Comparison of ENCODE assay signal across 7 cellular contexts in the genomic region with DNA sequence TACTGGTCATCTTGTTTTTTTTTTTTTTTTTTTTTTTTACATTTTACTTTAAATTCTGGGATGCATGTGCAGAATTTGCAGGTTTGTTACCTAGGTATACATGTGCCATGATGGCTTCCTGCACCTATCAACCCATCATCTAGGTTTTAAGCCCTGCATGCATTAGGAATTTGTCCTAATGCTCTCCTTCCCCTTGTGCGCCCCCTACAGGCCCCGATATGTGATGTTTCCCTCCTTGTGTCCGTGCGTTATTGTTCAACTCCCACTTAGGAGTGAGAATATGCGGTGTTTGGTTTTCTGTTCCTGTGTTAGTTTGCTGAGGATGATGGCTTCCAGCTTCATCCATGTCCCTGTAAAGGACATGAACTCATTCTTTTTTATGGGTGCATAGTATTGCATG.
DNase-seq lines count a peak whose midpoint lies in the region; ATAC-seq, FAIRE-seq and TF ChIP-seq lines count a peak whose summit lies in the region.
"Not testable (repeated sequence)": the region's sequence is repeated elsewhere in the genome, so short reads cannot be mapped to it uniquely, and the experiment has no call there.

No MANE protein-coding gene starts in this region.

- not testable (repeated sequence) for H3K23ac ChIP-seq in H1 (ENCODE audit: insufficient read length)

- H3K36me3 ChIP-seq in KMS-11 (ENCODE audit: insufficient read depth); OCI-LY7 (ENCODE audit: insufficient read depth, low read length); H1 (ENCODE audit: control insufficient read depth in 2 of 4, insufficient read depth in 4 of 4, low read length in 3 of 4): not testable (repeated sequence)

- H3K27me3 Mint-ChIP-seq in WTC11 (ENCODE audit: low read depth) = peaks cover 18% of the 10 kb centered on the region; the same call in 1 of the 2 replicates

- not testable (repeated sequence) for H2AK5ac ChIP-seq in H1 (ENCODE audit: low read depth, low read length)

- H3K23me2 ChIP-seq in H1 (ENCODE audit: low read depth, low read length) = not testable (repeated sequence)

- intact Hi-C loops in OCI-LY7 (cut with micrococcal nuclease; ENCODE audit: unreplicated experiment) = not testable (repeated sequence)

- H3K27ac ChIP-seq in C4-2B; KMS-11; OCI-LY7 (ENCODE audit: low read depth, low read length, poor library complexity, severe bottlenecking); H1 (ENCODE audit: low read depth, low read length): not testable (repeated sequence)

- peaks cover 10% of the 10 kb centered on the region for H3K4me1 Mint-ChIP-seq in WTC11

- H3K9ac ChIP-seq in KMS-11; H1 (replicated peaks in 1 of 4; ENCODE audit: extremely low read depth in 1 of 4, low read depth in 3 of 4, low read length in 3 of 4): not testable (repeated sequence)

- H3K36me3 Mint-ChIP-seq in WTC11 = not testable (repeated sequence)

- not testable (repeated sequence) for H2BK12ac ChIP-seq in H1 (ENCODE audit: low read depth, low read length)

- H3K27me3 ChIP-seq in KMS-11 (ENCODE audit: insufficient read depth, low read depth); H1 (replicated peaks in 1 of 4; ENCODE audit: control insufficient read depth in 3 of 4, extremely low read depth in 1 of 4, insufficient read depth in 3 of 4, low read length in 3 of 4): not testable (repeated sequence)

- peak; percentile 91 for ATAC-seq in WTC11

- H3K4ac ChIP-seq in H1 (replicated peaks; ENCODE audit: insufficient read length, low read depth, low read length) = not testable (repeated sequence)

- TF ChIP-seq POLR2A in H1 (IDR thresholded peaks at IDR 0.05; ENCODE audit: control extremely low read depth in 1 of 2, low read depth in 2 of 2, low read length in 2 of 2) = not testable (repeated sequence)

- H3K9me3 Mint-ChIP-seq in WTC11 = peaks cover 12% of the 10 kb centered on the region

- H3K14ac ChIP-seq in H1 (ENCODE audit: insufficient read length) = not testable (repeated sequence)

- not testable (repeated sequence) for TF ChIP-seq EP300 in H1 (IDR thresholded peaks at IDR 0.05; ENCODE audit: borderline replicate concordance in 1 of 2, low read depth in 2 of 2, low read length in 2 of 2)

- TF ChIP-seq CTCF in C4-2B (conservative IDR thresholded peaks at IDR 0.05) (peak; percentile 52), GM12873 (IDR thresholded peaks at IDR 0.05; ENCODE audit: insufficient read depth, low read depth, low read length, missing control alignments) (peak; percentile 40), KMS-11 (conservative IDR thresholded peaks at IDR 0.05; ENCODE audit: low read depth, low read length) (peak; percentile 51; the same call in 1 of the 2 replicates), OCI-LY7 (conservative IDR thresholded peaks at IDR 0.05; ENCODE audit: low read length) (peak; percentile 61), WTC11 (IDR thresholded peaks at IDR 0.05) (peak; percentile 80), H1 (IDR thresholded peaks at IDR 0.05; ENCODE audit: control extremely low read depth in 1 of 3, insufficient read depth in 1 of 3, low read depth in 1 of 3, low read length in 3 of 3) (peak; percentile 42 to 75 (median 70))

- H4K20me1 ChIP-seq in KMS-11 (ENCODE audit: insufficient read depth); OCI-LY7 (ENCODE audit: insufficient read depth, low read length); H1 (replicated peaks in 1 of 2; ENCODE audit: control insufficient read depth in 1 of 2, insufficient read depth in 2 of 2, low read length in 2 of 2): not testable (repeated sequence)

- not testable (repeated sequence) for BruUV-seq in OCI-LY7 (replicated peaks; lab: Mats Ljungman, UMichigan)

- not testable (repeated sequence) for H2BK120ac ChIP-seq in H1 (replicated peaks; ENCODE audit: low read depth, low read length)

- not testable (repeated sequence) for H2BK20ac ChIP-seq in H1 (ENCODE audit: low read length)

- H4K5ac ChIP-seq in H1 (ENCODE audit: insufficient read length, low read depth, low read length) = not testable (repeated sequence)

- 27% methylated on average over 5 of the region's 5 CpGs; no CpG with 5 or more reads in 1 of the 2 experiments for WGBS in H1 (ENCODE audit: extremely low coverage in 1 of 2, insufficient coverage in 1 of 2, insufficient read length in 1 of 2, insufficient replicate concordance in 2 of 2, low coverage in 1 of 2, low lambda C conversion rate in 2 of 2, missing lambda C conversion rate in 1 of 2), 2 experiments

- not testable (repeated sequence) for H3K56ac ChIP-seq in H1 (replicated peaks; ENCODE audit: insufficient read length, low read depth, low read length)

- H4K8ac ChIP-seq in H1 (ENCODE audit: extremely low read depth, insufficient read depth, low read length) = not testable (repeated sequence)

- not testable (repeated sequence) for H3K27ac Mint-ChIP-seq in WTC11

- H3K79me2 ChIP-seq in KMS-11 (ENCODE audit: insufficient read depth, low read depth); OCI-LY7 (ENCODE audit: insufficient read depth, low read depth, low read length); H1 (ENCODE audit: control insufficient read depth in 1 of 2, insufficient read depth in 2 of 2, low read length in 2 of 2): not testable (repeated sequence)

- POLR2A ChIA-PET in OCI-LY7 (lab: Charles Lee); WTC11 (lab: Charles Lee): not testable (repeated sequence)
- POLR2A ChIA-PET in H1 (lab: Charles Lee; ENCODE audit: partially characterized antibody) = interaction anchor here (0.6 kb wide), 1 partner anchor 25 kb away, joined by 3 read pairs; no protein-coding TSS in a partner anchor

- DNase-seq in OCI-LY7 (ENCODE audit: low spot score) = not testable (repeated sequence)
- DNase-seq in WTC11 (ENCODE audit: low spot score) = peak; percentile 76
- DNase-seq in H1 (ENCODE audit: low read depth in 1 of 2, low spot score in 2 of 2) = peak in 1 of 2 experiments; percentile 77
- DNase-seq in left kidney (ENCODE audit: low read depth, low spot score) = peak; percentile 5

- not testable (repeated sequence) for H2BK5ac ChIP-seq in H1 (ENCODE audit: low read depth, low read length)

- not testable (repeated sequence) for H3K4me1 ChIP-seq in KMS-11 (ENCODE audit: low read depth, poor library complexity, severe bottlenecking); OCI-LY7 (ENCODE audit: insufficient read depth, low read length, poor library complexity, severe bottlenecking); H1 (replicated peaks in 1 of 4; ENCODE audit: control insufficient read depth in 3 of 4, insufficient read depth in 4 of 4, low read length in 3 of 4)

- not testable (repeated sequence) for H2AFZ ChIP-seq in KMS-11 (ENCODE audit: low read depth); OCI-LY7 (ENCODE audit: low read length)
- peak overlapping the region; percentile 97 for H2AFZ ChIP-seq in H1 (ENCODE audit: low read length)

- not testable (repeated sequence) for H3K9me3 ChIP-seq in OCI-LY7 (ENCODE audit: low read length); H1 (ENCODE audit: insufficient read depth in 2 of 2, low read depth in 1 of 2, low read length in 1 of 2)

- H3K79me1 ChIP-seq in H1 (ENCODE audit: low read depth, low read length) = not testable (repeated sequence)

- not testable (repeated sequence) for H3K4me3 ChIP-seq in KMS-11 (IDR thresholded peaks at IDR 0.05; ENCODE audit: insufficient read depth, low read depth, low read length); OCI-LY7 (ENCODE audit: low read depth, low read length, poor library complexity, severe bottlenecking); H1 (ENCODE audit: extremely low read depth in 1 of 4, insufficient read depth in 2 of 4, low read depth in 3 of 4, low read length in 4 of 4)

- TF ChIP-seq RAD21 in H1 (IDR thresholded peaks at IDR 0.05 in 1 of 2, conservative IDR thresholded peaks at IDR 0.05 in 1 of 2; ENCODE audit: low read depth in 2 of 2, low read length in 2 of 2) = peak; percentile 57 to 62

- H3K4me3 Mint-ChIP-seq in WTC11 = not testable (repeated sequence)

- H3K4me2 ChIP-seq in KMS-11; OCI-LY7 (ENCODE audit: low read length); H1 (ENCODE audit: insufficient read depth in 1 of 2, low read depth in 2 of 2, low read length in 2 of 2): not testable (repeated sequence)

- H2BK15ac ChIP-seq in H1 (ENCODE audit: low read length) = not testable (repeated sequence)

- H3K18ac ChIP-seq in H1 (ENCODE audit: extremely low read depth, low read length) = not testable (repeated sequence)

- FAIRE-seq in H1 (lab: Jason Lieb, UNC) = peak; percentile 36

- CTCF ChIA-PET in OCI-LY7 (lab: Charles Lee; ENCODE audit: unreplicated experiment); WTC11 (lab: Charles Lee): not testable (repeated sequence)
- CTCF ChIA-PET in H1 (lab: Charles Lee; ENCODE audit: partially characterized antibody) = interaction anchor here (0.9 to 3.5 kb wide), 11 partner anchors 12 to 232 kb away, joined by 3 to 15 read pairs (median 3); no protein-coding TSS in a partner anchor

- not testable (repeated sequence) for H3K9me2 ChIP-seq in OCI-LY7 (ENCODE audit: insufficient read depth, low read length)

- H4K91ac ChIP-seq in H1 (replicated peaks; ENCODE audit: insufficient read length, low read length) = not testable (repeated sequence)

TF ChIP-seq in H1, 55 proteins besides CTCF, POLR2A, EP300 and RAD21:
- peak; percentile 53; the same call in 1 of the 2 replicates for TF ChIP-seq TEAD4 (IDR thresholded peaks at IDR 0.05; ENCODE audit: low read depth, low read length)
